ENCODE assay signal across 28 cellular contexts in the genomic region with DNA sequence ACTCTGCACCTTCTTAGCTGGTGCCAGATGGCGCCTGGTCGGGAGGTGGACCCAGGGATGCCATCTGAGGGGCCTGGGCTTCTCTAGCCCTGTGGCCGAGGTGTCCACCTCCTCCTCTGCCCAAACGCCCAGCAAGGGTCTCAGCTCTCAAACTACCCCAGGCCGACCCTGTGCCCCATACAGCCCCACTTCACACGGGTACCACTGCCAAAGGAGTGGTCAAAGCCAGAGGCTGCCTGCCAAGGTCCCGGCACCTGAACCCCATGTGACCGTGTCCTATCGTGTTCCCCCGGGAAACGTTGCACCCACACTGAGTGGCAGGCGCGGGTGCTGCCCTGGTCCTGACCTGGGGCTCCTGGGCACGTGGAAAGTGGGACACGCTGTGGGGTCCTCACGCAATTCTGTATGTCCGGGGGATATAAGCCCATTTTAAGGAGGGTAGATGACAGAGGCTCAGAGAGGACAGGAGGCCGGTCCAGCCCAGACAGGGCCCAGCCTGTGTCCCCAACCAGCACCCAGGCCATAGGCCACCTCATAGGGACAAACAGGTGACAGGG. TPM values are rescaled to one million over a fixed set of nuclear protein-coding genes. Genes with fewer than 3 reads are reported as not detected.
DNase-seq lines count a peak whose midpoint lies in the region; ATAC-seq, FAIRE-seq and TF ChIP-seq lines count a peak whose summit lies in the region.
"Had no signal": no experiment of that assay in that cellular context is flagged by ENCODE, and none has a peak within 500 bp of the region (broad histone marks: within the 10 kb centered on the region; RNA-seq: fewer than 3 reads in every experiment).

No MANE protein-coding gene starts in this region.

- H3K36me3 Mint-ChIP-seq in progenitor cell of endocrine pancreas (ENCODE audit: insufficient read depth): no peaks in the 10 kb centered on the region

- H3K4me1 ChIP-seq in SK-N-SH (ENCODE audit: control insufficient read depth in 1 of 2, insufficient read depth in 2 of 2, low read depth in 1 of 2, low read length in 1 of 2) (peaks cover 3 to 4% of the 10 kb centered on the region in 2 experiments; a peak in 2 of 4 replicates), kidney (ENCODE audit: control insufficient read depth in 1 of 2, insufficient read depth in 1 of 2, low read depth in 1 of 2, low read length in 2 of 2) (peaks cover 0 to 7% of the 10 kb centered on the region in 2 donors)
- H3K4me1 ChIP-seq: parathyroid adenoma had no signal

- H3F3A ChIP-seq in SK-N-SH (replicated peaks; ENCODE audit: insufficient read depth): peaks cover 5% of the 10 kb centered on the region

- POLR2A ChIA-PET in SK-N-SH (lab: Yijun Ruan, JAX): no interaction called here

- no peaks in the 10 kb centered on the region for H3K9me3 Mint-ChIP-seq in progenitor cell of endocrine pancreas (ENCODE audit: low read depth)
- H3K9me3 Mint-ChIP-seq: naive B cell; stimulated activated naive CD8-positive, alpha-beta T cell treated with anti-CD3 and anti-CD28 coated beads, Interleukin-15, Interleukin-2, amounts not matched to agents 100 ng/mL and 50 ng/mL, for 24 hours; T-helper 2 cell treated with Interferon-gamma antibody and Interleukin-4, amounts not matched to agents 5 μg/mL and 100 μg/mL, for 36 hours had no signal

- no peak for FAIRE-seq in kidney (lab: Jason Lieb, UNC)

- H3K9me3 ChIP-seq in SK-N-SH: no peaks in the 10 kb centered on the region
- H3K9me3 ChIP-seq in kidney (ENCODE audit: control insufficient read depth in 1 of 2, low read length in 2 of 2): no peaks in the 10 kb centered on the region
- H3K9me3 ChIP-seq: esophagus squamous epithelium, upper lobe of left lung had no signal

- DNase-seq in SK-N-SH (peak; percentile 45), NCI-H69 (lab: John Stamatoyannopoulos, UW) (peak; percentile 44), kidney (peak; percentile 66), progenitor cell of endocrine pancreas (ENCODE audit: low spot score, unreplicated experiment) (no peak), inferior parietal cortex (ENCODE audit: extremely low spot score) (no peak)
- DNase-seq: activated CD4-positive, CD25-positive, alpha-beta regulatory T cell treated with anti-CD3 and anti-CD28 coated beads, Interleukin-2, amount 50 U/mL, for 72 hours; activated effector memory CD4-positive, alpha-beta T cell treated with anti-CD3 and anti-CD28 coated beads, Interleukin-2, amount 50 U/mL, for 16 hours; anterior cingulate cortex; cerebellar nuclear complex; effector memory CD4-positive, alpha-beta T cell; esophagus squamous epithelium; GDM1; H7; naive B cell; NCI-H1436 treated with DMSO at 0.1 percent for 48 hours; NCI-H2171; SJCRH30 had no signal

- TF ChIP-seq RAD21 in SK-N-SH (IDR thresholded peaks at IDR 0.05; ENCODE audit: low read length): no peak

- H3K36me3 ChIP-seq in SK-N-SH (replicated peaks in 1 of 2; ENCODE audit: control insufficient read depth in 1 of 2, insufficient read depth in 2 of 2, low read length in 1 of 2) (no peaks in the 10 kb centered on the region), kidney (ENCODE audit: control insufficient read depth in 1 of 2, insufficient read depth in 2 of 2, low read length in 2 of 2) (no peaks in the 10 kb centered on the region)
- H3K36me3 ChIP-seq: BLaER1 treated with 17β-estradiol and CSF1 and Interleukin-3, amounts not matched to agents 10 nM and 100 nM; esophagus squamous epithelium; SJCRH30; upper lobe of left lung had no signal

- H3K4me3 Mint-ChIP-seq in progenitor cell of endocrine pancreas (ENCODE audit: low read depth): no peak overlapping the region
- H3K4me3 Mint-ChIP-seq: stimulated activated naive CD8-positive, alpha-beta T cell treated with anti-CD3 and anti-CD28 coated beads, Interleukin-15, Interleukin-2, amounts not matched to agents 100 ng/mL and 50 ng/mL, for 24 hours; T-helper 2 cell treated with Interferon-gamma antibody and Interleukin-4, amounts not matched to agents 5 μg/mL and 100 μg/mL, for 36 hours had no signal

- H3K4me2 ChIP-seq in SK-N-SH: no peak overlapping the region
- H3K4me2 ChIP-seq: BLaER1 treated with 17β-estradiol and CSF1 and Interleukin-3, amounts not matched to agents 10 nM and 100 nM had no signal

- intact Hi-C loops in kidney (cut with DNase I): no loop called here

- TF ChIP-seq EP300 in SK-N-SH (IDR thresholded peaks at IDR 0.05; ENCODE audit: borderline replicate concordance in 1 of 2, low read depth in 1 of 2, low read length in 1 of 2): no peak

- peaks cover 4% of the 10 kb centered on the region; the same call in 1 of the 2 replicates for H3K27me3 ChIP-seq in SK-N-SH (ENCODE audit: insufficient read depth)

- 69% methylated on average over 5 of the region's 18 CpGs for WGBS in SK-N-SH (ENCODE audit: low lambda C conversion rate)

- H3K27me3 Mint-ChIP-seq in progenitor cell of endocrine pancreas: peaks cover 5% of the 10 kb centered on the region

- no peaks in the 10 kb centered on the region for H3K9me2 ChIP-seq in SK-N-SH

- H2AFZ ChIP-seq in SK-N-SH (ENCODE audit: low read depth): no peak overlapping the region
- H2AFZ ChIP-seq: parathyroid adenoma had no signal

- H3K4me3 ChIP-seq in SK-N-SH (ENCODE audit: low read depth in 2 of 2, low read length in 1 of 2) (no peak overlapping the region), kidney (ENCODE audit: low read length in 2 of 2) (no peak overlapping the region)
- H3K4me3 ChIP-seq: BLaER1 treated with 17β-estradiol and CSF1 and Interleukin-3, amounts not matched to agents 10 nM and 100 nM; esophagus squamous epithelium; lung; SJCRH30; upper lobe of left lung had no signal

- no peak for ATAC-seq in SK-N-SH treated with all-trans-retinoic acid at 6 μM for 48 hours
- no peak for ATAC-seq in activated CD4-positive, CD25-positive, alpha-beta regulatory T cell treated with anti-CD3 and anti-CD28 coated beads, Interleukin-2, amount 50 U/mL, for 24 hours
- no peak for ATAC-seq in HG03342 (IDR thresholded peaks at IDR 0.05; ENCODE audit: unreplicated experiment)

- TF ChIP-seq CTCF in SK-N-SH (IDR thresholded peaks at IDR 0.05): no peak
- TF ChIP-seq CTCF in kidney (IDR thresholded peaks at IDR 0.05; ENCODE audit: borderline replicate concordance, extremely low read depth, insufficient read depth): no peak
- TF ChIP-seq CTCF in progenitor cell of endocrine pancreas (IDR thresholded peaks at IDR 0.05; ENCODE audit: unreplicated experiment): no peak

- H3K27ac Mint-ChIP-seq in progenitor cell of endocrine pancreas: peak overlapping the region; percentile 52
- H3K27ac Mint-ChIP-seq: stimulated activated naive CD8-positive, alpha-beta T cell treated with anti-CD3 and anti-CD28 coated beads, Interleukin-15, Interleukin-2, amounts not matched to agents 100 ng/mL and 50 ng/mL, for 24 hours; T-helper 2 cell treated with Interferon-gamma antibody and Interleukin-4, amounts not matched to agents 5 μg/mL and 100 μg/mL, for 36 hours had no signal

- no peaks in the 10 kb centered on the region for H3K79me2 ChIP-seq in SK-N-SH (ENCODE audit: insufficient read depth)
- H3K79me2 ChIP-seq: parathyroid adenoma had no signal

- H4K20me1 ChIP-seq in SK-N-SH (ENCODE audit: insufficient read depth): no peaks in the 10 kb centered on the region

- peaks cover 3% of the 10 kb centered on the region for H3K4me1 Mint-ChIP-seq in progenitor cell of endocrine pancreas (ENCODE audit: low read depth)

- CTCF ChIA-PET in SK-N-SH (lab: Yijun Ruan, JAX): interaction anchor here (1.3 kb wide), 1 partner anchor 16 kb away, joined by 3 read pairs; a partner anchor contains a TSS

- H3K27ac ChIP-seq in SK-N-SH (ENCODE audit: low read depth in 2 of 2, low read length in 1 of 2): no peak overlapping the region
- no peak overlapping the region for H3K27ac ChIP-seq in kidney (ENCODE audit: low read depth in 2 of 2, low read length in 2 of 2)
- H3K27ac ChIP-seq: BLaER1 treated with 17β-estradiol and CSF1 and Interleukin-3, amounts not matched to agents 10 nM and 100 nM; esophagus squamous epithelium; parathyroid adenoma; SJCRH30; upper lobe of left lung had no signal

- H3K9ac ChIP-seq in SK-N-SH: no peak overlapping the region
- H3K9ac ChIP-seq in kidney (ENCODE audit: low read length in 2 of 2): no peak overlapping the region
- H3K9ac ChIP-seq: BLaER1 treated with 17β-estradiol and CSF1 and Interleukin-3, amounts not matched to agents 10 nM and 100 nM; parathyroid adenoma had no signal

TF ChIP-seq in SK-N-SH, 30 proteins besides CTCF, POLR2A, EP300 and RAD21 (continues in another document):
- no peak for TF ChIP-seq MXI1 (IDR thresholded peaks at IDR 0.05; ENCODE audit: low read depth, low read length)

RNA-seq across cellular contexts. Expression of a gene that starts 1.9 kb away (rescaled TPM):
- 0.18 and 0.30 TPM in 2 replicates for polyA plus RNA-seq in SK-N-SH (2012; rRNA removed)
- polyA plus RNA-seq in SK-N-SH (2012; cell fraction: cytosol; rRNA removed): 0.03 and 0.12 TPM in 2 replicates
- polyA plus RNA-seq in SK-N-SH (2012; cell fraction: nucleus; rRNA removed): 2.2 and 2.6 TPM in 2 replicates
- total RNA-seq in kidney: 5.2 TPM
- polyA plus RNA-seq in kidney (ENCODE audit: insufficient read depth, low read depth, low replicate concordance): 5.0 TPM
- total RNA-seq in progenitor cell of endocrine pancreas: 2.7 and 3.2 TPM in 2 replicates
- total RNA-seq: A673, esophagus squamous epithelium, SJCRH30, skeletal muscle tissue had no signal

RNA-seq across cellular contexts. Expression of a gene that starts 16.0 kb away (rescaled TPM):
- 0.39 and 0.67 TPM in 2 replicates for polyA plus RNA-seq in SK-N-SH (2012; rRNA removed)
- polyA plus RNA-seq in SK-N-SH (2012; cell fraction: cytosol; rRNA removed): 0.12 and 0.22 TPM in 2 replicates
- polyA plus RNA-seq in SK-N-SH (2012; cell fraction: nucleus; rRNA removed): 5.1 and 9.4 TPM in 2 replicates
- total RNA-seq in kidney: 21.8 TPM
- 19.1 TPM for polyA plus RNA-seq in kidney (ENCODE audit: insufficient read depth, low read depth, low replicate concordance)
- total RNA-seq in progenitor cell of endocrine pancreas: 15.3 and 16.3 TPM in 2 replicates
- total RNA-seq: SJCRH30 had no signal

RNA-seq across cellular contexts. Expression of a gene that starts 16.3 kb away (rescaled TPM):
- 11.5 and 14.2 TPM in 2 replicates for polyA plus RNA-seq in SK-N-SH (2012; rRNA removed)
- 5.2 and 7.4 TPM in 2 replicates for polyA plus RNA-seq in SK-N-SH (2012; cell fraction: cytosol; rRNA removed)
- 50.1 and 63.9 TPM in 2 replicates for polyA plus RNA-seq in SK-N-SH (2012; cell fraction: nucleus; rRNA removed)
- total RNA-seq in kidney: 44.5 TPM
- polyA plus RNA-seq in kidney (ENCODE audit: insufficient read depth, low read depth, low replicate concordance): 18.9 TPM
- total RNA-seq in progenitor cell of endocrine pancreas: 31.7 and 33.8 TPM in 2 replicates

RNA-seq across cellular contexts. Expression of a gene that starts 19.9 kb away (rescaled TPM):
- polyA plus RNA-seq in SK-N-SH (2012; rRNA removed) (58.6 and 58.8 TPM in 2 replicates), kidney (ENCODE audit: insufficient read depth, low read depth, low replicate concordance) (32.7 TPM)
- polyA plus RNA-seq in SK-N-SH (2012; cell fraction: cytosol; rRNA removed): 23.7 and 36.2 TPM in 2 replicates
- 185 and 220 TPM in 2 replicates for polyA plus RNA-seq in SK-N-SH (2012; cell fraction: nucleus; rRNA removed)
- total RNA-seq in kidney (49.5 TPM), progenitor cell of endocrine pancreas (57.4 and 59.8 TPM in 2 replicates)

Comparison
In these comparisons a context has a peak if more than half of its experiments do, and no peak if none do; other contexts are left out.
1. DNase-seq: peak in SK-N-SH (single experiment), NCI-H69 (single experiment) and kidney (single experiment); none in progenitor cell of endocrine pancreas (single experiment) and inferior parietal cortex (single experiment).